ENCODE assay signal across 21 cellular contexts in genomic region chr3:27220166-27220565, GRCh38.
DNase-seq lines count a peak whose midpoint lies in the region; ATAC-seq and TF ChIP-seq lines count a peak whose summit lies in the region.
"Had no signal": no experiment of that assay in that cellular context is flagged by ENCODE, and none has a peak within 500 bp of the region (broad histone marks: within the 10 kb centered on the region; RNA-seq: fewer than 3 reads in every experiment).

No MANE protein-coding gene starts in this region.

- DNase-seq in GM23248 (peak; percentile 16), RPMI7951 (ENCODE audit: low read depth) (peak; percentile 29), fibroblast of mammary gland (ENCODE audit: low read depth) (peak; percentile 15), SHP77 (lab: John Stamatoyannopoulos, UW) (no peak)
- DNase-seq in stimulated activated CD4-positive, alpha-beta T cell treated with anti-CD3 and anti-CD28 coated beads, Interleukin-4, amount 100 ng/mL, for 1 hour: no peak
- DNase-seq: Caco-2; CD8-positive, alpha-beta T cell; DMS 273 treated with DMSO at 0.1 percent for 48 hours; DMS79; KBM-7; MV-4-11; NCI-H1105 treated with DMSO at 0.1 percent for 48 hours; NCI-H146; NCI-H1930; NCI-H526; Peyer's patch; SK-N-SH; T-helper 17 cell had no signal

- no peak overlapping the region for H3K9ac ChIP-seq in GM23248
- H3K9ac ChIP-seq: SK-N-SH had no signal

- no peaks in the 10 kb centered on the region for H3K27me3 ChIP-seq in GM23248 (replicated peaks; ENCODE audit: insufficient read depth)
- H3K27me3 ChIP-seq: Peyer's patch had no signal

- TF ChIP-seq CTCF in fibroblast of mammary gland (conservative IDR thresholded peaks at IDR 0.05; ENCODE audit: control insufficient read depth, insufficient read depth, low read depth, low read length): no peak

- peaks cover 54% of the 10 kb centered on the region for H3F3A ChIP-seq in GM23248 (ENCODE audit: insufficient read depth)

- H3K4me2 ChIP-seq in GM23248 (ENCODE audit: unreplicated experiment): no peak overlapping the region
- H3K4me2 ChIP-seq: SK-N-SH had no signal

- H4K20me1 ChIP-seq in GM23248 (ENCODE audit: insufficient read depth): no peaks in the 10 kb centered on the region

- no peak overlapping the region for H3K4me3 ChIP-seq in GM23248
- no peak overlapping the region for H3K4me3 ChIP-seq in fibroblast of mammary gland (ENCODE audit: control insufficient read depth, low read depth, low read length)
- H3K4me3 ChIP-seq: Peyer's patch had no signal

- H3K27ac ChIP-seq in GM23248: no peak overlapping the region
- H3K27ac ChIP-seq: C4-2B, Peyer's patch had no signal

- no peaks in the 10 kb centered on the region for H3K9me3 ChIP-seq in GM23248 (ENCODE audit: low read depth)
- H3K9me3 ChIP-seq: Caco-2, Peyer's patch, SK-N-SH had no signal

- no peaks in the 10 kb centered on the region for H3K79me2 ChIP-seq in GM23248 (ENCODE audit: insufficient read depth)

- H2AFZ ChIP-seq in GM23248: no peak overlapping the region

- in situ Hi-C loops in GM23248 (cut with MboI): no loop called here

- H3K36me3 ChIP-seq in GM23248 (ENCODE audit: low read depth): no peaks in the 10 kb centered on the region
- H3K36me3 ChIP-seq: Peyer's patch had no signal

- no peaks in the 10 kb centered on the region for H3K9me2 ChIP-seq in GM23248 (ENCODE audit: insufficient read depth)
- H3K9me2 ChIP-seq: SK-N-SH had no signal

- H3K4me1 ChIP-seq in GM23248 (ENCODE audit: insufficient read depth): peaks cover 53% of the 10 kb centered on the region
- H3K4me1 ChIP-seq: Caco-2, Peyer's patch had no signal

- ATAC-seq in HG03442 (IDR thresholded peaks at IDR 0.05; ENCODE audit: unreplicated experiment): no peak
- no peak for ATAC-seq in HG02798 (IDR thresholded peaks at IDR 0.05; ENCODE audit: poor library complexity, unreplicated experiment)
- ATAC-seq: CD8-positive, alpha-beta T cell; T-helper 17 cell had no signal

Comparison
In these comparisons a context has a peak if more than half of its experiments do, and no peak if none do; other contexts are left out.
1. DNase-seq: peak in GM23248 (single experiment), RPMI7951 (single experiment) and fibroblast of mammary gland (single experiment); none in SHP77 (0 of 2) and stimulated activated CD4-positive, alpha-beta T cell treated with anti-CD3 and anti-CD28 coated beads, Interleukin-4, amount 100 ng/mL, for 1 hour (single experiment).